In the genomic region with DNA sequence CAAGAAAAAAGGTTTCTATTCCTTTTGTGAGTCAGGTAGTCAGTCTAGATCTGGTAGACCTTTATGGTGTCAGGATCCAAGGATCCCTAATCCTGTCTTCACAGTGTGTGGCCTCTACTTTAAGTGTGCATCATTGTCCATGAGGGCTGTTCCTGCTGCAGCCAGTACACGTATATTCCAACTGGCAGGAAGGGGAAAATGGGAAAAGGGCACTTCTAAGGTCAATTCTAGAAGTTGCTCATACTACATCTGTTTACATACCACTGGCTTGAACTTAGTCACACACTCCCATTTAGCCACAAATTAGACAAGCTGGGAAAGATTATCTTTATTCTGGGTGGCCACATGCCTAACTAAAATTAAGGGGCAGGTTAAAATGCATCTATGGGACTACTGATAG, we compare ENCODE assay signal across 21 cellular contexts.
"Had no signal": no experiment of that assay in that cellular context is flagged by ENCODE, and none has a peak within 500 bp of the region (broad histone marks: within the 10 kb centered on the region; RNA-seq: fewer than 3 reads in every experiment).

No MANE protein-coding gene starts in this region.

- H3K36me3 ChIP-seq: ascending aorta, cardiac muscle cell, neutrophil, thoracic aorta had no signal

- H3K4me3 Mint-ChIP-seq: activated CD4-positive, alpha-beta memory T cell treated with anti-CD3 and anti-CD28 coated beads for 36 hours; activated naive CD8-positive, alpha-beta T cell treated with anti-CD3 and anti-CD28 coated beads for 36 hours; immature natural killer cell; naive thymus-derived CD4-positive, alpha-beta T cell; stimulated activated naive CD8-positive, alpha-beta T cell treated with anti-CD3 and anti-CD28 coated beads, Interleukin-15, Interleukin-2, amounts not matched to agents 100 ng/mL and 50 ng/mL, for 24 hours; T-helper 2 cell treated with Interferon-gamma antibody and Interleukin-4, amounts not matched to agents 5 μg/mL and 100 μg/mL, for 36 hours had no signal

- ATAC-seq: naive thymus-derived CD4-positive, alpha-beta T cell had no signal

- H3K27ac Mint-ChIP-seq: activated CD4-positive, alpha-beta memory T cell treated with anti-CD3 and anti-CD28 coated beads for 36 hours; activated naive CD8-positive, alpha-beta T cell treated with anti-CD3 and anti-CD28 coated beads for 36 hours; immature natural killer cell; naive thymus-derived CD4-positive, alpha-beta T cell; T-helper 2 cell treated with Interferon-gamma antibody and Interleukin-4, amounts not matched to agents 5 μg/mL and 100 μg/mL, for 36 hours had no signal

- DNase-seq: activated CD4-positive, alpha-beta memory T cell treated with anti-CD3 and anti-CD28 coated beads for 36 hours; activated CD4-positive, CD25-positive, alpha-beta regulatory T cell treated with anti-CD3 and anti-CD28 coated beads, Interleukin-2, amount 50 U/mL, for 72 hours; activated gamma-delta T cell; activated naive CD8-positive, alpha-beta T cell treated with anti-CD3 and anti-CD28 coated beads for 36 hours; activated T-cell treated with anti-CD3 and anti-CD28 coated beads, Interleukin-2, amount 50 U/mL, for 48 hours; effector CD4-positive, alpha-beta T cell; glutamatergic neuron; immature natural killer cell; left colon; naive thymus-derived CD4-positive, alpha-beta T cell; retina; stimulated activated CD4-positive, alpha-beta T cell treated with anti-CD3 and anti-CD28 coated beads, Interleukin-15, amount 100 ng/mL, for 24 hours; stimulated activated CD4-positive, alpha-beta T cell treated with anti-CD3 and anti-CD28 coated beads, Interleukin-4, amount 100 ng/mL, for 24 hours had no signal

- H3K9me3 ChIP-seq: ascending aorta, neutrophil, thoracic aorta had no signal

- H3K36me3 Mint-ChIP-seq: activated CD4-positive, alpha-beta memory T cell treated with anti-CD3 and anti-CD28 coated beads for 36 hours had no signal

- FAIRE-seq: colon had no signal

- H3K4me1 Mint-ChIP-seq: activated naive CD8-positive, alpha-beta T cell treated with anti-CD3 and anti-CD28 coated beads for 36 hours; immature natural killer cell had no signal

- H3K27me3 ChIP-seq: ascending aorta, cardiac muscle cell, neutrophil had no signal

- H3K27ac ChIP-seq: ascending aorta, cardiac muscle cell, neutrophil, thoracic aorta had no signal

- H3K4me3 ChIP-seq: ascending aorta, cardiac muscle cell, lung, thoracic aorta had no signal

- H3K4me1 ChIP-seq: ascending aorta had no signal

- H3K9me3 Mint-ChIP-seq: activated naive CD8-positive, alpha-beta T cell treated with anti-CD3 and anti-CD28 coated beads for 36 hours had no signal
